ENCODE assay signal across 16 cellular contexts in the genomic region with DNA sequence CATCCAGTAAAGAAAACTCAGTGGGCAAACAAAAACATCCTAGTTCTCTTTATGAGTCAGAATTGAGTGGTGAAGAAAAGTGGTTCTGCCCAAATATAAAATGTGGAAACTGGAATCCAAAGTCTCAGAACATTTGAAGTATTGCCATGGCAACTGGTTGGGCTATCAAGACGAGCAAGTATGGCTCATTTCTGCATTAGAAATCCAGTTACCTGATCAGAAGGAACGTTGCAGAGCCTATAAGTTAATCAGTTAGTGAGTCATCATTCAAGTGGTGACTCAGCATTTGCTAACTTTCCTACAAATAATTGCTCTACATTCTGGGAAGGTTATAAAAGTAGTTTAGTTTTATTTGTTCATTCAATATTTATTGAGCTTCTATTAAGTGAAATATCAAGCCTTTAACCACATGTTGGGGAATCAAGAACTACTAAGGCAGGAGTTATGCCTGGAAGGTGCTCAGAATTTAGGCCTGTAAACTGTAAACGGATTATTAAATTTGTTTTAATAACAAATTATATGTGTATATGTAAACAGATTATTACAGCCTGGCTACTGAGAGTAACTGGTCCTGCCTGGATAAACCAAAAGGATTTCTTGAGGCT.
DNase-seq lines count a peak whose midpoint lies in the region; ATAC-seq and TF ChIP-seq lines count a peak whose summit lies in the region.
"Had no signal": no experiment of that assay in that cellular context is flagged by ENCODE, and none has a peak within 500 bp of the region (broad histone marks: within the 10 kb centered on the region; RNA-seq: fewer than 3 reads in every experiment).

No MANE protein-coding gene starts in this region.

- no peak overlapping the region for H3K4me3 Mint-ChIP-seq in activated T-helper 17 cell treated with anti-CD3 and anti-CD28 coated beads, Interleukin-2, amount 50 U/mL, for 72 hours
- H3K4me3 Mint-ChIP-seq: immature natural killer cell had no signal

- 57% methylated on average over 3 of the region's 3 CpGs for WGBS in liver
- 65 to 80% methylated on average over 3 of the region's 3 CpGs for WGBS in thyroid gland, 2 donors

- H3K27ac ChIP-seq in liver (ENCODE audit: low read depth in 1 of 2, low read length in 2 of 2): no peak overlapping the region
- no peak overlapping the region for H3K27ac ChIP-seq in thyroid gland

- TF ChIP-seq RAD21 in liver (IDR thresholded peaks at IDR 0.05): no peak

- no peak overlapping the region for H3K9ac ChIP-seq in liver (ENCODE audit: low read depth in 1 of 2, low read length in 2 of 2)

- H3K4me1 ChIP-seq in liver (ENCODE audit: control insufficient read depth in 4 of 4, insufficient read depth in 4 of 4, low read length in 3 of 4): no peaks in the 10 kb centered on the region
- no peaks in the 10 kb centered on the region for H3K4me1 ChIP-seq in thyroid gland

- no peaks in the 10 kb centered on the region for H3K4me1 Mint-ChIP-seq in activated T-helper 17 cell treated with anti-CD3 and anti-CD28 coated beads, Interleukin-2, amount 50 U/mL, for 72 hours
- H3K4me1 Mint-ChIP-seq: immature natural killer cell had no signal

- TF ChIP-seq CTCF in AG09309 (IDR thresholded peaks at IDR 0.05; ENCODE audit: control insufficient read depth, insufficient read depth, low read depth, low read length, missing control alignments) (no peak), LNCaP clone FGC (IDR thresholded peaks at IDR 0.05; ENCODE audit: control insufficient read depth, extremely low read depth, insufficient read depth) (no peak), cardiac fibroblast (IDR thresholded peaks at IDR 0.05; ENCODE audit: low read depth, low read length) (no peak), liver (IDR thresholded peaks at IDR 0.05; ENCODE audit: low read depth, low read length, missing input control) (no peak), thyroid gland (IDR thresholded peaks at IDR 0.05) (no peak)

- peaks cover 5% of the 10 kb centered on the region for H3K27me3 Mint-ChIP-seq in activated T-helper 17 cell treated with anti-CD3 and anti-CD28 coated beads, Interleukin-2, amount 50 U/mL, for 72 hours

- TF ChIP-seq POLR2A in thyroid gland (IDR thresholded peaks at IDR 0.05): no peak

- peak; percentile 21 for DNase-seq in AG09309 (ENCODE audit: low read depth)
- peak; percentile 91 for DNase-seq in LNCaP clone FGC (ENCODE audit: low read depth)
- DNase-seq in cardiac fibroblast (ENCODE audit: low read depth in 2 of 2): peak; percentile 10 to 43
- no peak for DNase-seq in thyroid gland
- no peak for DNase-seq in sciatic nerve (ENCODE audit: low spot score)
- DNase-seq: activated CD4-positive, alpha-beta T cell treated with anti-CD3 and anti-CD28 coated beads for 1 hour; cortex of kidney; foreskin melanocyte; GF-D8; immature natural killer cell; mucosa of descending colon; NCI-H1092; stimulated activated CD4-positive, alpha-beta T cell treated with anti-CD3 and anti-CD28 coated beads, Interleukin-2, amount 100 ng/mL, for 24 hours had no signal

- H3K27ac Mint-ChIP-seq in activated T-helper 17 cell treated with anti-CD3 and anti-CD28 coated beads, Interleukin-2, amount 50 U/mL, for 72 hours: no peak overlapping the region
- H3K27ac Mint-ChIP-seq: immature natural killer cell had no signal

- intact Hi-C loops in thyroid gland (cut with DNase I) (no loop called here), sciatic nerve (cut with DNase I) (loop anchor here (10.0 kb wide), 1 partner anchor 278 kb away; no protein-coding TSS in a partner anchor)

- H3K27me3 ChIP-seq in liver (ENCODE audit: control insufficient read depth in 4 of 4, insufficient read depth in 4 of 4, low read length in 3 of 4) (no peaks in the 10 kb centered on the region), thyroid gland (no peaks in the 10 kb centered on the region)

- no peaks in the 10 kb centered on the region for H3K36me3 Mint-ChIP-seq in activated T-helper 17 cell treated with anti-CD3 and anti-CD28 coated beads, Interleukin-2, amount 50 U/mL, for 72 hours (ENCODE audit: low read depth)
- H3K36me3 Mint-ChIP-seq: immature natural killer cell had no signal

- no peak for ATAC-seq in GM21576 (IDR thresholded peaks at IDR 0.05; ENCODE audit: unreplicated experiment)
- no peak for ATAC-seq in sciatic nerve
- no peak for ATAC-seq in activated T-helper 17 cell treated with anti-CD3 and anti-CD28 coated beads, Interleukin-2, amount 50 U/mL, for 72 hours (replicated peaks)
- ATAC-seq: mucosa of descending colon had no signal

- H3K9me3 ChIP-seq in liver (ENCODE audit: control insufficient read depth in 4 of 4, low read length in 3 of 4) (no peaks in the 10 kb centered on the region), thyroid gland (no peaks in the 10 kb centered on the region)
- H3K9me3 ChIP-seq: mucosa of descending colon had no signal

- no peaks in the 10 kb centered on the region for H3K9me3 Mint-ChIP-seq in activated T-helper 17 cell treated with anti-CD3 and anti-CD28 coated beads, Interleukin-2, amount 50 U/mL, for 72 hours

- H3K4me3 ChIP-seq in AG09309 (ENCODE audit: control insufficient read depth, low read depth, low read length) (no peak overlapping the region), LNCaP clone FGC (ENCODE audit: low read depth, low read length) (no peak overlapping the region), cardiac fibroblast (replicated peaks in 1 of 2; ENCODE audit: low read depth in 2 of 2, low read length in 2 of 2) (no peak overlapping the region), liver (ENCODE audit: low read depth in 1 of 3, low read length in 3 of 3) (no peak overlapping the region), thyroid gland (replicated peaks in 1 of 3) (no peak overlapping the region)
- H3K4me3 ChIP-seq: mucosa of descending colon had no signal

- H3K36me3 ChIP-seq in liver (ENCODE audit: control insufficient read depth in 4 of 4, insufficient read depth in 3 of 4, low read depth in 1 of 4, low read length in 3 of 4): no peaks in the 10 kb centered on the region
- H3K36me3 ChIP-seq in thyroid gland: no peaks in the 10 kb centered on the region

TF ChIP-seq in liver, 16 proteins besides CTCF, POLR2A, EP300 and RAD21:
- TF ChIP-seq, protein P1, sequence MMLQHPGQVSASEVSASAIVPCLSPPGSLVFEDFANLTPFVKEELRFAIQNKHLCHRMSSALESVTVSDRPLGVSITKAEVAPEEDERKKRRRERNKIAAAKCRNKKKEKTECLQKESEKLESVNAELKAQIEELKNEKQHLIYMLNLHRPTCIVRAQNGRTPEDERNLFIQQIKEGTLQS (IDR thresholded peaks at IDR 0.05): peak; percentile 10
- TF ChIP-seq JUND (IDR thresholded peaks at IDR 0.05) (peak in 1 of 2 donors; percentile 23), REST (IDR thresholded peaks at IDR 0.05) (no peak), NR2F2 (IDR thresholded peaks at IDR 0.05) (no peak), YY1 (IDR thresholded peaks at IDR 0.05) (no peak)

Comparison
In these comparisons a context has a peak if more than half of its experiments do, and no peak if none do; other contexts are left out.
1. DNase-seq: peak in AG09309 (single experiment), LNCaP clone FGC (single experiment) and cardiac fibroblast (2 of 2); none in thyroid gland (0 of 2) and sciatic nerve (single experiment).